Comparison of ENCODE assay signal across 1 cellular context in genomic region chr4:153067376-153067775, GRCh38.
TF ChIP-seq lines count a peak whose summit lies in the region.

No MANE protein-coding gene starts in this region.

TF ChIP-seq in HepG2, 621 proteins besides CTCF, POLR2A, EP300 and RAD21 (continued from another document and continues in another):
- TF ChIP-seq ZFP91 (CRISPR knock-in tag; IDR thresholded peaks at IDR 0.05; ENCODE audit: borderline replicate concordance) (no peak), ZNF333 (CRISPR knock-in tag; IDR thresholded peaks at IDR 0.05; ENCODE audit: borderline replicate concordance) (no peak), KMT2B (CRISPR knock-in tag; IDR thresholded peaks at IDR 0.05) (no peak), NR2F2 (IDR thresholded peaks at IDR 0.05; ENCODE audit: borderline replicate concordance, low read depth) (no peak), NFYC (CRISPR knock-in tag; IDR thresholded peaks at IDR 0.05) (no peak), NCOA1 (CRISPR knock-in tag; IDR thresholded peaks at IDR 0.05) (no peak), NAIF1 (CRISPR knock-in tag; IDR thresholded peaks at IDR 0.05; ENCODE audit: borderline replicate concordance) (no peak), ZNF317 (CRISPR knock-in tag; IDR thresholded peaks at IDR 0.05) (no peak), THRA (CRISPR knock-in tag; IDR thresholded peaks at IDR 0.05; ENCODE audit: borderline replicate concordance) (no peak), CBX1 (IDR thresholded peaks at IDR 0.05; ENCODE audit: low read depth) (peak; percentile 23), ZNF264 (CRISPR knock-in tag; IDR thresholded peaks at IDR 0.05) (no peak), RELA (CRISPR knock-in tag; IDR thresholded peaks at IDR 0.05) (no peak), MBD4 (IDR thresholded peaks at IDR 0.05; ENCODE audit: borderline replicate concordance, low read length) (no peak), ZNF740 (CRISPR knock-in tag; IDR thresholded peaks at IDR 0.05) (no peak), ZNF883 (CRISPR knock-in tag; IDR thresholded peaks at IDR 0.05; ENCODE audit: not compliant biosample characterization) (no peak), GABPA (IDR thresholded peaks at IDR 0.05; ENCODE audit: low read depth, low read length) (no peak), GABPA (CRISPR knock-in tag; IDR thresholded peaks at IDR 0.05; ENCODE audit: low read depth) (0 out of 2 replicates have a peak, but pooled peaks have one; percentile 26), KLF6 (CRISPR knock-in tag; IDR thresholded peaks at IDR 0.05) (no peak), ZNF318 (CRISPR knock-in tag; IDR thresholded peaks at IDR 0.05) (no peak), ZNF816 (CRISPR knock-in tag; IDR thresholded peaks at IDR 0.05; ENCODE audit: borderline replicate concordance) (no peak), ZSCAN5A (CRISPR knock-in tag; IDR thresholded peaks at IDR 0.05; ENCODE audit: borderline replicate concordance) (no peak), ELF1 (CRISPR knock-in tag; IDR thresholded peaks at IDR 0.05) (no peak), GTF2F1 (IDR thresholded peaks at IDR 0.05; ENCODE audit: low read length) (no peak), MIER3 (CRISPR knock-in tag; IDR thresholded peaks at IDR 0.05; ENCODE audit: borderline replicate concordance) (peak; percentile 33; the same call in 1 of the 2 replicates), TRIM24 (CRISPR knock-in tag; IDR thresholded peaks at IDR 0.05) (0 out of 2 replicates have a peak, but pooled peaks have one; percentile 53), ATF2 (CRISPR knock-in tag; IDR thresholded peaks at IDR 0.05) (peak; percentile 44; the same call in 1 of the 2 replicates)
- TF ChIP-seq, protein P1, sequence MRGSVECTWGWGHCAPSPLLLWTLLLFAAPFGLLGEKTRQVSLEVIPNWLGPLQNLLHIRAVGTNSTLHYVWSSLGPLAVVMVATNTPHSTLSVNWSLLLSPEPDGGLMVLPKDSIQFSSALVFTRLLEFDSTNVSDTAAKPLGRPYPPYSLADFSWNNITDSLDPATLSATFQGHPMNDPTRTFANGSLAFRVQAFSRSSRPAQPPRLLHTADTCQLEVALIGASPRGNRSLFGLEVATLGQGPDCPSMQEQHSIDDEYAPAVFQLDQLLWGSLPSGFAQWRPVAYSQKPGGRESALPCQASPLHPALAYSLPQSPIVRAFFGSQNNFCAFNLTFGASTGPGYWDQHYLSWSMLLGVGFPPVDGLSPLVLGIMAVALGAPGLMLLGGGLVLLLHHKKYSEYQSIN (CRISPR knock-in tag; IDR thresholded peaks at IDR 0.05; ENCODE audit: borderline replicate concordance), result no peak
- TF ChIP-seq, protein P2, sequence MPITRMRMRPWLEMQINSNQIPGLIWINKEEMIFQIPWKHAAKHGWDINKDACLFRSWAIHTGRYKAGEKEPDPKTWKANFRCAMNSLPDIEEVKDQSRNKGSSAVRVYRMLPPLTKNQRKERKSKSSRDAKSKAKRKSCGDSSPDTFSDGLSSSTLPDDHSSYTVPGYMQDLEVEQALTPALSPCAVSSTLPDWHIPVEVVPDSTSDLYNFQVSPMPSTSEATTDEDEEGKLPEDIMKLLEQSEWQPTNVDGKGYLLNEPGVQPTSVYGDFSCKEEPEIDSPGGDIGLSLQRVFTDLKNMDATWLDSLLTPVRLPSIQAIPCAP (CRISPR knock-in tag; IDR thresholded peaks at IDR 0.05; ENCODE audit: low read depth), result no peak
- TF ChIP-seq, protein P3, sequence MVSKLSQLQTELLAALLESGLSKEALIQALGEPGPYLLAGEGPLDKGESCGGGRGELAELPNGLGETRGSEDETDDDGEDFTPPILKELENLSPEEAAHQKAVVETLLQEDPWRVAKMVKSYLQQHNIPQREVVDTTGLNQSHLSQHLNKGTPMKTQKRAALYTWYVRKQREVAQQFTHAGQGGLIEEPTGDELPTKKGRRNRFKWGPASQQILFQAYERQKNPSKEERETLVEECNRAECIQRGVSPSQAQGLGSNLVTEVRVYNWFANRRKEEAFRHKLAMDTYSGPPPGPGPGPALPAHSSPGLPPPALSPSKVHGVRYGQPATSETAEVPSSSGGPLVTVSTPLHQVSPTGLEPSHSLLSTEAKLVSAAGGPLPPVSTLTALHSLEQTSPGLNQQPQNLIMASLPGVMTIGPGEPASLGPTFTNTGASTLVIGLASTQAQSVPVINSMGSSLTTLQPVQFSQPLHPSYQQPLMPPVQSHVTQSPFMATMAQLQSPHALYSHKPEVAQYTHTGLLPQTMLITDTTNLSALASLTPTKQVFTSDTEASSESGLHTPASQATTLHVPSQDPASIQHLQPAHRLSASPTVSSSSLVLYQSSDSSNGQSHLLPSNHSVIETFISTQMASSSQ (IDR thresholded peaks at IDR 0.05; ENCODE audit: low read depth), result no peak
- TF ChIP-seq, protein P3 (CRISPR knock-in tag; IDR thresholded peaks at IDR 0.05; ENCODE audit: borderline replicate concordance), result no peak
- TF ChIP-seq, protein P4, sequence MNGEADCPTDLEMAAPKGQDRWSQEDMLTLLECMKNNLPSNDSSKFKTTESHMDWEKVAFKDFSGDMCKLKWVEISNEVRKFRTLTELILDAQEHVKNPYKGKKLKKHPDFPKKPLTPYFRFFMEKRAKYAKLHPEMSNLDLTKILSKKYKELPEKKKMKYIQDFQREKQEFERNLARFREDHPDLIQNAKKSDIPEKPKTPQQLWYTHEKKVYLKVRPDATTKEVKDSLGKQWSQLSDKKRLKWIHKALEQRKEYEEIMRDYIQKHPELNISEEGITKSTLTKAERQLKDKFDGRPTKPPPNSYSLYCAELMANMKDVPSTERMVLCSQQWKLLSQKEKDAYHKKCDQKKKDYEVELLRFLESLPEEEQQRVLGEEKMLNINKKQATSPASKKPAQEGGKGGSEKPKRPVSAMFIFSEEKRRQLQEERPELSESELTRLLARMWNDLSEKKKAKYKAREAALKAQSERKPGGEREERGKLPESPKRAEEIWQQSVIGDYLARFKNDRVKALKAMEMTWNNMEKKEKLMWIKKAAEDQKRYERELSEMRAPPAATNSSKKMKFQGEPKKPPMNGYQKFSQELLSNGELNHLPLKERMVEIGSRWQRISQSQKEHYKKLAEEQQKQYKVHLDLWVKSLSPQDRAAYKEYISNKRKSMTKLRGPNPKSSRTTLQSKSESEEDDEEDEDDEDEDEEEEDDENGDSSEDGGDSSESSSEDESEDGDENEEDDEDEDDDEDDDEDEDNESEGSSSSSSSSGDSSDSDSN (CRISPR knock-in tag; IDR thresholded peaks at IDR 0.05), result no peak
